In the genomic region with DNA sequence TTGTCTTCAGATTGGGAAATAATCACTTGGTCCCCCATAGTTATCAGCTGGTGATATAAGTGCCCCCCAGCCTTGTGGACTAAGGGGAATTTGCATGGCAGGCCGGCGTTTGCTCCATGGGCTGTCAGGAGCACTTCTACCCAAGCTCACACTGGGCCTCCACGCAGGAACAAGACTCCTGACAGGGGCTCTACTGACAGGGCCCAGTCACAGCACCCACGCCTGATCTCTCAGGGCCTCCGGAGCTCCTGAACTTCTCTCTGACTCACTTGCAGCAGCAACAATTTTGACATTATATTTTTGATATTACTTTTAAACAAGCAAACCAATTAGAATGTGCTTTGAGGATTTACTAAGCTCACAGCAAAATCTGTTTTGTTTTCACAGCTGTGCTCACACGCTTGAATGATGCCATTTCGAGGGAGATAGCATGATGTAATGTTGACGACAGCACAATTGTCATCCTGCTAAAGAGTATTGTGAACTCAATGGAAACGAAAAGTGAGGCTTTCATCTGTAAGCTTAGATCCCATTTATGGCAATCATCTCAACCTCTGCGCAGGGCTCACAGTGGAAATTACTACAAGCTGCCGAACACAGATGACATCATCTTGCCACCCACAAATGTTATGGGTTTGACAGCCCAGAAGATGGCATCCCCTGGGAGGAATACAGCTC, we compare ENCODE assay signal across 1 cellular context.
TF ChIP-seq lines count a peak whose summit lies in the region.

No MANE protein-coding gene starts in this region.

TF ChIP-seq in K562, 482 proteins besides CTCF, POLR2A, EP300 and RAD21 (continued from another document):
- TF ChIP-seq, protein P1, sequence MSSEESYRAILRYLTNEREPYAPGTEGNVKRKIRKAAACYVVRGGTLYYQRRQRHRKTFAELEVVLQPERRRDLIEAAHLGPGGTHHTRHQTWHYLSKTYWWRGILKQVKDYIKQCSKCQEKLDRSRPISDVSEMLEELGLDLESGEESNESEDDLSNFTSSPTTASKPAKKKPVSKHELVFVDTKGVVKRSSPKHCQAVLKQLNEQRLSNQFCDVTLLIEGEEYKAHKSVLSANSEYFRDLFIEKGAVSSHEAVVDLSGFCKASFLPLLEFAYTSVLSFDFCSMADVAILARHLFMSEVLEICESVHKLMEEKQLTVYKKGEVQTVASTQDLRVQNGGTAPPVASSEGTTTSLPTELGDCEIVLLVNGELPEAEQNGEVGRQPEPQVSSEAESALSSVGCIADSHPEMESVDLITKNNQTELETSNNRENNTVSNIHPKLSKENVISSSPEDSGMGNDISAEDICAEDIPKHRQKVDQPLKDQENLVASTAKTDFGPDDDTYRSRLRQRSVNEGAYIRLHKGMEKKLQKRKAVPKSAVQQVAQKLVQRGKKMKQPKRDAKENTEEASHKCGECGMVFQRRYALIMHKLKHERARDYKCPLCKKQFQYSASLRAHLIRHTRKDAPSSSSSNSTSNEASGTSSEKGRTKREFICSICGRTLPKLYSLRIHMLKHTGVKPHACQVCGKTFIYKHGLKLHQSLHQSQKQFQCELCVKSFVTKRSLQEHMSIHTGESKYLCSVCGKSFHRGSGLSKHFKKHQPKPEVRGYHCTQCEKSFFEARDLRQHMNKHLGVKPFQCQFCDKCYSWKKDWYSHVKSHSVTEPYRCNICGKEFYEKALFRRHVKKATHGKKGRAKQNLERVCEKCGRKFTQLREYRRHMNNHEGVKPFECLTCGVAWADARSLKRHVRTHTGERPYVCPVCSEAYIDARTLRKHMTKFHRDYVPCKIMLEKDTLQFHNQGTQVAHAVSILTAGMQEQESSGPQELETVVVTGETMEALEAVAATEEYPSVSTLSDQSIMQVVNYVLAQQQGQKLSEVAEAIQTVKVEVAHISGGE (CRISPR knock-in tag; IDR thresholded peaks at IDR 0.05), result no peak
- TF ChIP-seq, protein P2, sequence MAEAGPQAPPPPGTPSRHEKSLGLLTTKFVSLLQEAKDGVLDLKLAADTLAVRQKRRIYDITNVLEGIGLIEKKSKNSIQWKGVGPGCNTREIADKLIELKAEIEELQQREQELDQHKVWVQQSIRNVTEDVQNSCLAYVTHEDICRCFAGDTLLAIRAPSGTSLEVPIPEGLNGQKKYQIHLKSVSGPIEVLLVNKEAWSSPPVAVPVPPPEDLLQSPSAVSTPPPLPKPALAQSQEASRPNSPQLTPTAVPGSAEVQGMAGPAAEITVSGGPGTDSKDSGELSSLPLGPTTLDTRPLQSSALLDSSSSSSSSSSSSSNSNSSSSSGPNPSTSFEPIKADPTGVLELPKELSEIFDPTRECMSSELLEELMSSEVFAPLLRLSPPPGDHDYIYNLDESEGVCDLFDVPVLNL (CRISPR knock-in tag; IDR thresholded peaks at IDR 0.05; ENCODE audit: low read depth), result no peak
